ENCODE assay signal across 8 cellular contexts in the genomic region with DNA sequence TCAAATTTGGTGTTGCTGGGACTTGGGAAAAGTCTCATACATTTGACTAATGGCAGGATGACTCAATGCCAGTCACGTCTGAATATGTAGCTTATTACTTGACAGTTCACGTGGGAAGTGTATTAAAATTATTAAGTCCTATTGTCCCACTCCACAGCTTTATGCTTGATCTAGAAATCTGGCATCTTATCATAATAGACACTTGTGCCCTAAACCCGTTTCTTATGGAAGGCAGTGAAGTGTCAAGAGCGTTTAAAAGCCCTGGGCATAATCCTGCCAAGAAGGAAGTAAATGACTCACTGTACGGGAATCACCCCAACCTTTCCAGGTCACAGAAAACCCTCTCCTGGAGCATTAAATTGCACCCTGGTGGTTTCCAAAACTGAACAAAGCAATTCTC.
DNase-seq lines count a peak whose midpoint lies in the region; ATAC-seq, FAIRE-seq and TF ChIP-seq lines count a peak whose summit lies in the region.

No MANE protein-coding gene starts in this region.

- ATAC-seq in RWPE2 (ENCODE audit: low read depth) (peak; percentile 91), GM21717 (IDR thresholded peaks at IDR 0.05; ENCODE audit: unreplicated experiment) (no peak), HG02763 (IDR thresholded peaks at IDR 0.05; ENCODE audit: unreplicated experiment) (no peak), HG03378 (IDR thresholded peaks at IDR 0.05; ENCODE audit: unreplicated experiment) (no peak), GM18867 (IDR thresholded peaks at IDR 0.05; ENCODE audit: unreplicated experiment) (no peak)

- H3K27me3 ChIP-seq in RWPE2 (ENCODE audit: insufficient read depth, poor library complexity, severe bottlenecking) (no peaks in the 10 kb centered on the region), small intestine (ENCODE audit: control insufficient read depth in 2 of 2, insufficient read depth in 2 of 2, low read length in 2 of 2) (no peaks in the 10 kb centered on the region)

- DNase-seq in HCEC 1CT (peak; percentile 58), RWPE2 (ENCODE audit: low spot score) (no peak), fibroblast of pulmonary artery (ENCODE audit: low read depth) (peak; percentile 60), small intestine (peak; percentile 59)

- no peak overlapping the region for H3K4me3 ChIP-seq in RWPE2 (ENCODE audit: severe bottlenecking)
- H3K4me3 ChIP-seq in fibroblast of pulmonary artery (replicated peaks; ENCODE audit: low read depth, low read length) = no peak overlapping the region
- no peak overlapping the region for H3K4me3 ChIP-seq in small intestine (ENCODE audit: low read depth in 1 of 2, low read length in 2 of 2)

- H3K36me3 ChIP-seq in RWPE2 (ENCODE audit: low read depth) (peaks cover 35% of the 10 kb centered on the region), small intestine (ENCODE audit: control insufficient read depth in 2 of 2, insufficient read depth in 2 of 2, low read length in 2 of 2) (peaks cover 0 to 2% of the 10 kb centered on the region in 2 donors)

- no peak for FAIRE-seq in small intestine (lab: Jason Lieb, UNC)

- TF ChIP-seq CTCF in RWPE2 (IDR thresholded peaks at IDR 0.05; ENCODE audit: poor library complexity, severe bottlenecking) (no peak), fibroblast of pulmonary artery (IDR thresholded peaks at IDR 0.05; ENCODE audit: low read length, missing control alignments) (no peak)

- H3K9me3 ChIP-seq in RWPE2 (ENCODE audit: severe bottlenecking) = no peaks in the 10 kb centered on the region
- H3K9me3 ChIP-seq in small intestine (ENCODE audit: control insufficient read depth, low read depth) = no peaks in the 10 kb centered on the region

- 10 to 56% (median 38%) methylated on average over 5 of the region's 5 CpGs for WGBS in small intestine, 3 donors

- H3K4me1 ChIP-seq in RWPE2 (ENCODE audit: insufficient read depth, poor library complexity, severe bottlenecking) = peaks cover 46% of the 10 kb centered on the region
- no peaks in the 10 kb centered on the region for H3K4me1 ChIP-seq in small intestine (ENCODE audit: control insufficient read depth in 2 of 2, insufficient read depth in 1 of 2, low read depth in 1 of 2, low read length in 1 of 2)

- H3K27ac ChIP-seq in RWPE2 (ENCODE audit: poor library complexity, severe bottlenecking) = peak overlapping the region; percentile 68
- H3K27ac ChIP-seq in small intestine (ENCODE audit: low read depth in 1 of 2, low read length in 1 of 2) = no peak overlapping the region
